ENCODE assay signal across 28 cellular contexts in genomic region chr21:35370671-35371070, GRCh38.
"Had no signal": no experiment of that assay in that cellular context is flagged by ENCODE, and none has a peak within 500 bp of the region (broad histone marks: within the 10 kb centered on the region; RNA-seq: fewer than 3 reads in every experiment).

No MANE protein-coding gene starts in this region.

- H3K4me1 ChIP-seq: colonic mucosa, esophagus muscularis mucosa, gastroesophageal sphincter had no signal

- ATAC-seq: effector memory CD8-positive, alpha-beta T cell; esophagus mucosa; foreskin keratinocyte; gastrocnemius medialis; gastroesophageal sphincter; heart left ventricle; heart right ventricle had no signal

- H3K9me3 ChIP-seq: colonic mucosa, esophagus muscularis mucosa, esophagus squamous epithelium, gastrocnemius medialis, gastroesophageal sphincter, heart left ventricle, heart right ventricle had no signal

- H3K27ac ChIP-seq: colonic mucosa, coronary artery, dorsolateral prefrontal cortex, epithelial cell of prostate, esophagus muscularis mucosa, esophagus squamous epithelium, foreskin keratinocyte, gastrocnemius medialis, gastroesophageal sphincter, heart left ventricle, heart right ventricle had no signal

- H3K36me3 ChIP-seq: colonic mucosa, esophagus muscularis mucosa, esophagus squamous epithelium, gastrocnemius medialis, gastroesophageal sphincter, heart left ventricle, heart right ventricle had no signal

- FAIRE-seq: colon, endometrium, endothelial cell of umbilical vein, frontal cortex had no signal

- H3K4me3 ChIP-seq: colonic mucosa, coronary artery, dorsolateral prefrontal cortex, esophagus muscularis mucosa, esophagus squamous epithelium, gastrocnemius medialis, gastroesophageal sphincter, heart left ventricle, heart right ventricle had no signal

- H3K27me3 ChIP-seq: colonic mucosa, esophagus muscularis mucosa, esophagus squamous epithelium, foreskin keratinocyte, gastrocnemius medialis, gastroesophageal sphincter, heart left ventricle, heart right ventricle had no signal

- DNase-seq: colonic mucosa; cortex of kidney; dermis blood vessel endothelial cell; dorsolateral prefrontal cortex; effector CD4-positive, alpha-beta T cell; effector CD8-positive, alpha-beta T cell; effector memory CD4-positive, alpha-beta T cell; effector memory CD8-positive, alpha-beta T cell; endodermal cell; erythroblast; esophagus squamous epithelium; foreskin fibroblast; foreskin keratinocyte; foreskin melanocyte; gastrocnemius medialis; glutamatergic neuron; head of caudate nucleus; heart left ventricle; heart right ventricle had no signal
